ENCODE assay signal across 1 cellular context in genomic region chr14:29637406-29637805, GRCh38.
TF ChIP-seq lines count a peak whose summit lies in the region.

No MANE protein-coding gene starts in this region.

TF ChIP-seq in SK-N-SH, 30 proteins besides CTCF, POLR2A, EP300 and RAD21 (continued from another document):
- TF ChIP-seq RXRA (IDR thresholded peaks at IDR 0.05; ENCODE audit: borderline replicate concordance, low read depth) (no peak), IRF3 (IDR thresholded peaks at IDR 0.05; ENCODE audit: low read depth, low read length) (no peak), RFX5 (IDR thresholded peaks at IDR 0.05; ENCODE audit: low read length) (no peak)
